ENCODE assay signal across 10 cellular contexts in the genomic region with DNA sequence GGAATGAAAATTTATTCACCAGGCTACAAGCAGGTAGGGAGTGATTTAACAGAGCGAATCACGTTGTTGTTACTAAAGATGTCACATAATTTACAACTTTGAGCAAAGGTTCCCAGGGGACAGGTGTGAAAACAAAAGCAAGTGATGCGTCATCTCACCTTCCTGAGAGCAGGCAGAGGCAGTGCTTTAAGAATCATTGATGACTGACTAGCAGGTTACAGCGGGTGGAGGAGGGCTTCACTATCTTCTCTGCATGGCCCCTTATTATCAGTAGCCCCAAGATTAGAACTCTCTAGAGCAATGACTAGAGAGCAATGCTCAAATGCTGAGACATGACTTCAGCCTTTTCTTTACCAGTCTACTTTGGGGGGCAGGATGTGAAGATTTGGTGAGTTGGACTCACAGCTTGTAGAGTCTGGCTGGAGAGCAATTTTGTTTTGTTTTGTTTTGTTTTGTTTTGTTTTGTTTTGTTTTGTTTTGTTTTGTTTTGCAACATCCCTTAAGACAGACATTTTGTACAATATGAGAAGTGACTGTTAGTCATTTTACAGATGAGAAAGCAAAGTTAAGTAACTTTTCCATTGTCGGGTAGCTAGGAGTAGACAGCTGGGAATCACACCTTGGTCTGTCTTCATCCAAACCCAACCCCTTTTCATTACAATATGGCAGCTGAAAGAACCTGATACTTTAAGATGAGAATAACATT.
DNase-seq lines count a peak whose midpoint lies in the region; ATAC-seq, FAIRE-seq and TF ChIP-seq lines count a peak whose summit lies in the region.
"Had no signal": no experiment of that assay in that cellular context is flagged by ENCODE, and none has a peak within 500 bp of the region (broad histone marks: within the 10 kb centered on the region; RNA-seq: fewer than 3 reads in every experiment).

No MANE protein-coding gene starts in this region.

- no peak overlapping the region for H3K27ac ChIP-seq in gastroesophageal sphincter
- H3K27ac ChIP-seq: psoas muscle had no signal

- WGBS in gastroesophageal sphincter (ENCODE audit: low coverage in 1 of 2), 2 donors, result 72 to 100% methylated on average over 1 to 5 of the region's 5 CpGs

- no peaks in the 10 kb centered on the region for H3K36me3 ChIP-seq in gastroesophageal sphincter

- peaks cover 0 to 10% (median 0%) of the 10 kb centered on the region in 3 donors for H3K4me1 ChIP-seq in gastroesophageal sphincter
- H3K4me1 ChIP-seq: psoas muscle had no signal

- peak; percentile 92 for FAIRE-seq in GM19239 (lab: Jason Lieb, UNC)

- DNase-seq in GM10266 (ENCODE audit: extremely low spot score) (peak; percentile 38), GM19239 (ENCODE audit: insufficient read length, low spot score) (peak; percentile 35), erythroblast (lab: John Stamatoyannopoulos, UW) (no peak), globus pallidus (ENCODE audit: low spot score) (no peak), middle frontal gyrus (ENCODE audit: extremely low spot score, low spot score) (no peak)
- DNase-seq in central memory CD4-positive, alpha-beta T cell, result peak; percentile 20
- DNase-seq: activated T-cell treated with anti-CD3 and anti-CD28 coated beads, Interleukin-2, amount 50 U/mL, for 48 hours had no signal

- no peak overlapping the region for H3K4me3 ChIP-seq in gastroesophageal sphincter
- H3K4me3 ChIP-seq: psoas muscle had no signal

- TF ChIP-seq EP300 in gastroesophageal sphincter (IDR thresholded peaks at IDR 0.05), result no peak

- TF ChIP-seq POLR2A in erythroblast (IDR thresholded peaks at IDR 0.05; ENCODE audit: low read length) (no peak), gastroesophageal sphincter (IDR thresholded peaks at IDR 0.05) (no peak)

- TF ChIP-seq CTCF in GM10266 (IDR thresholded peaks at IDR 0.05; ENCODE audit: control insufficient read depth, insufficient read depth, low read depth, missing control alignments), result no peak
- TF ChIP-seq CTCF in gastroesophageal sphincter (IDR thresholded peaks at IDR 0.05), result no peak

- no peaks in the 10 kb centered on the region for H3K27me3 ChIP-seq in gastroesophageal sphincter

- H3K9me3 ChIP-seq in gastroesophageal sphincter, result no peaks in the 10 kb centered on the region
- H3K9me3 ChIP-seq: psoas muscle had no signal

- peak; percentile 69 for ATAC-seq in HG03045 (IDR thresholded peaks at IDR 0.05; ENCODE audit: unreplicated experiment)
- ATAC-seq in gastroesophageal sphincter, result no peak

Comparison
In these comparisons a context has a peak if more than half of its experiments do, and no peak if none do; other contexts are left out.
1. DNase-seq: peak in GM10266 (single experiment), GM19239 (single experiment) and central memory CD4-positive, alpha-beta T cell (single experiment); none in erythroblast (0 of 2), globus pallidus (single experiment) and middle frontal gyrus (single experiment).